8 cellular contexts compared by ENCODE assay signal in genomic region chr11:62664405-62665074, GRCh38. TPM values are rescaled to one million over a fixed set of nuclear protein-coding genes. Genes with fewer than 3 reads are reported as not detected.
DNase-seq lines count a peak whose midpoint lies in the region; ATAC-seq, FAIRE-seq and TF ChIP-seq lines count a peak whose summit lies in the region.

No MANE protein-coding gene starts in this region.

- no peak for TF ChIP-seq POLR2A in K562 (conservative IDR thresholded peaks at IDR 0.05)

- H2AFZ ChIP-seq in K562 (ENCODE audit: low read depth, low read length): peak overlapping the region; percentile 77

- no peak for TF ChIP-seq EP300 in K562 (IDR thresholded peaks at IDR 0.05; ENCODE audit: low read length)

- TF ChIP-seq RAD21 in K562 (CRISPR knock-in tag; conservative IDR thresholded peaks at IDR 0.05 in 1 of 2, IDR thresholded peaks at IDR 0.05 in 1 of 2): no peak

- H3K9me3 ChIP-seq in DOHH2 (ENCODE audit: control insufficient read depth, insufficient read depth, low read length) (no peaks in the 10 kb centered on the region), K562 (replicated peaks; ENCODE audit: control insufficient read depth, insufficient read depth, low read depth, low read length) (no peaks in the 10 kb centered on the region)

- H3K27me3 ChIP-seq in DOHH2 (ENCODE audit: control insufficient read depth, low read length): no peaks in the 10 kb centered on the region
- H3K27me3 ChIP-seq in K562 (ENCODE audit: control insufficient read depth in 2 of 2, insufficient read depth in 2 of 2, low read length in 2 of 2): no peaks in the 10 kb centered on the region

- FAIRE-seq in K562 (lab: Jason Lieb, UNC): no peak

- H3K9me1 ChIP-seq in K562 (ENCODE audit: control insufficient read depth, insufficient read depth, low read length): no peaks in the 10 kb centered on the region

- no peaks in the 10 kb centered on the region for H3K9me2 ChIP-seq in DOHH2 (replicated peaks; ENCODE audit: control insufficient read depth, low read length)

- under 1% methylated on average over 31 of the region's 36 CpGs for WGBS in K562 (ENCODE audit: insufficient coverage, low coverage, missing lambda C conversion rate)

- H3K4me2 ChIP-seq in DOHH2 (ENCODE audit: low read length): peak overlapping the region; percentile 99
- peak overlapping the region; percentile 97 for H3K4me2 ChIP-seq in K562 (ENCODE audit: insufficient read depth, low read length)

- H3K4me1 ChIP-seq in DOHH2 (ENCODE audit: control insufficient read depth, low read length): peaks cover 36% of the 10 kb centered on the region
- peaks cover 15 to 39% of the 10 kb centered on the region in 2 experiments; a peak in 4 of 5 replicates for H3K4me1 ChIP-seq in K562 (replicated peaks in 1 of 2; ENCODE audit: control insufficient read depth in 2 of 2, insufficient read depth in 2 of 2, low read length in 2 of 2)

- BruUV-seq in K562 (replicated peaks; lab: Mats Ljungman, UMichigan): TSS peak; percentile 62

- in situ Hi-C loops in K562 (cut with MboI): no loop called here

- TF ChIP-seq CTCF in DOHH2 (IDR thresholded peaks at IDR 0.05; ENCODE audit: low read depth, low read length, poor library complexity, severe bottlenecking): no peak
- no peak for TF ChIP-seq CTCF in K562 (IDR thresholded peaks at IDR 0.05 in 2 of 3, conservative IDR thresholded peaks at IDR 0.05 in 1 of 3; ENCODE audit: insufficient read depth in 2 of 3, low read depth in 1 of 3, low read length in 3 of 3)

- peaks cover 64% of the 10 kb centered on the region for H3K36me3 ChIP-seq in DOHH2 (ENCODE audit: control insufficient read depth, low read length)
- peaks cover 48% of the 10 kb centered on the region for H3K36me3 ChIP-seq in K562 (ENCODE audit: control insufficient read depth, insufficient read depth, low read length)

- peak overlapping the region; percentile 98 for H3K4me3 ChIP-seq in DOHH2 (ENCODE audit: low read length)
- H3K4me3 ChIP-seq in K562: peak overlapping the region; percentile 73

- DNase-seq in HuH-7 (ENCODE audit: low spot score): peak; percentile 58
- peak; percentile 52 for DNase-seq in RPMI7951 (ENCODE audit: low read depth)
- DNase-seq in K562 (ENCODE audit: extremely low read depth in 1 of 4, low spot score in 3 of 4): peak in 3 of 4 experiments; percentile 12 to 67 (median 53)
- peak; percentile 35 for DNase-seq in inferior parietal cortex (ENCODE audit: extremely low spot score)
- DNase-seq in stimulated activated CD4-positive, alpha-beta T cell treated with anti-CD3 and anti-CD28 coated beads, Interleukin-1b, Interleukin-23, amount 100 ng/mL, for 48 hours: peak; percentile 63
- no peak for DNase-seq in medulla oblongata (ENCODE audit: extremely low spot score)

- H3K79me2 ChIP-seq in DOHH2 (ENCODE audit: control insufficient read depth, low read length) (peaks cover 61% of the 10 kb centered on the region), K562 (ENCODE audit: control insufficient read depth, insufficient read depth, low read length) (peaks cover 69% of the 10 kb centered on the region)

- CTCF ChIA-PET in K562 (lab: Yijun Ruan, JAX; ENCODE audit: low intra/inter-chr PET ratio): no interaction called here

- ATAC-seq in GM21515 (IDR thresholded peaks at IDR 0.05; ENCODE audit: unreplicated experiment) (peak; percentile 27), K562 (peak; percentile 44)

- intact Hi-C loops in K562 (cut with micrococcal nuclease): loop anchor here (2.0 to 5.0 kb wide), 2 partner anchors 18 to 178 kb away; partner anchors contain the start of gene GANAB

- peak overlapping the region; percentile 85 to 100 for H3K9ac ChIP-seq in K562 (ENCODE audit: insufficient read depth in 1 of 2, low read depth in 2 of 2, low read length in 2 of 2)

- H3K27ac ChIP-seq in DOHH2 (ENCODE audit: low read depth, low read length) (peak overlapping the region; percentile 92), K562 (ENCODE audit: extremely low read depth, low read depth, low read length) (peak overlapping the region; percentile 80)

- H3F3A ChIP-seq in DOHH2 (ENCODE audit: control insufficient read depth, insufficient read depth): peaks cover 42% of the 10 kb centered on the region

- peaks cover 12% of the 10 kb centered on the region for H4K20me1 ChIP-seq in DOHH2 (ENCODE audit: control insufficient read depth, insufficient read depth, low read depth, low read length)
- H4K20me1 ChIP-seq in K562 (replicated peaks; ENCODE audit: control insufficient read depth, insufficient read depth, low read length): peaks cover 7% of the 10 kb centered on the region; the same call in 1 of the 2 replicates

- POLR2A ChIA-PET in K562 (lab: Yijun Ruan, JAX): interaction anchor here (0.6 to 8.8 kb wide), 57 partner anchors 8 to 1041 kb away, joined by 3 to 161 read pairs (median 5); partner anchors contain the start of genes B3GAT3, EEF1G, EML3 and GANAB

RNA-seq across cellular contexts. Expression of gene C11orf98, which starts 0.5 kb away (rescaled TPM):
- total RNA-seq in RPMI7951 (2014; rRNA removed; shearing (Covaris generic)): 69.0 and 73.3 TPM in 2 replicates
- 15.3 and 32.6 TPM in 2 replicates for total RNA-seq in K562 (2011; cell fraction: chromatin; rRNA removed; ENCODE audit: low replicate concordance)
- total RNA-seq in K562 (2011; cell fraction: nucleolus; rRNA removed): 31.2 and 41.0 TPM in 2 replicates
- 15.9 and 27.1 TPM in 2 replicates for total RNA-seq in K562 (2011; cell fraction: nucleoplasm; rRNA removed)
- total RNA-seq in K562 (2014; rRNA removed) (289 and 491 TPM in 2 replicates), K562 (2014; rRNA removed; fragmentation: Illumina TruSeq; extraction: Trizol) (169 and 190 TPM in 2 replicates), K562 (2015; rRNA removed; fragmentation: Illumina TruSeq; extraction: Trizol) (254 and 259 TPM in 2 replicates), K562 (2021) (161 and 164 TPM in 2 replicates)
- polyA plus RNA-seq in K562 (2011; rRNA removed) (88.4 and 103 TPM in 2 replicates), K562 (2014; fragmentation: Illumina TruSeq; extraction: Trizol) (343 and 352 TPM in 2 replicates), K562 (2014; fragmentation: Nextera tagmentation; extraction: Ambion mirVana) (100 to 1,000 TPM; 164 to 246 TPM), K562 (2014; rRNA removed) (218 and 238 TPM in 2 replicates)
- 60.0 and 87.2 TPM in 2 replicates for polyA plus RNA-seq in K562 (2011; cell fraction: cytosol; rRNA removed)
- polyA plus RNA-seq in K562 (2011; cell fraction: nucleus; rRNA removed): 75.2 and 83.9 TPM in 2 replicates
- polyA plus RNA-seq in K562 (2012): 120 and 199 TPM in 2 replicates
- polyA minus RNA-seq in K562 (2011; rRNA and poly(A)+ RNA removed): 8.4 and 9.6 TPM in 2 replicates
- 13.8 and 21.9 TPM in 2 replicates for polyA minus RNA-seq in K562 (2011; cell fraction: cytosol; rRNA and poly(A)+ RNA removed)
- polyA minus RNA-seq in K562 (2011; cell fraction: nucleus; rRNA and poly(A)+ RNA removed): 12.3 and 17.0 TPM in 2 replicates

RNA-seq across cellular contexts. Expression of gene CSKMT, which starts 0.6 kb away (rescaled TPM):
- 3.8 and 5.6 TPM in 2 replicates for total RNA-seq in RPMI7951 (2014; rRNA removed; shearing (Covaris generic))
- total RNA-seq in K562 (2011; cell fraction: chromatin; rRNA removed; ENCODE audit: low replicate concordance): 29.6 and 84.4 TPM in 2 replicates
- total RNA-seq in K562 (2011; cell fraction: nucleolus; rRNA removed): 164 and 176 TPM in 2 replicates
- total RNA-seq in K562 (2011; cell fraction: nucleoplasm; rRNA removed): 111 and 137 TPM in 2 replicates
- total RNA-seq in K562 (2014; rRNA removed) (21.5 and 36.5 TPM in 2 replicates), K562 (2014; rRNA removed; fragmentation: Illumina TruSeq; extraction: Trizol) (31.8 and 72.8 TPM in 2 replicates), K562 (2015; rRNA removed; fragmentation: Illumina TruSeq; extraction: Trizol) (105 and 108 TPM in 2 replicates), K562 (2021) (65.1 and 65.2 TPM in 2 replicates)
- polyA plus RNA-seq in K562 (2011; rRNA removed) (10.3 and 13.6 TPM in 2 replicates), K562 (2014; fragmentation: Illumina TruSeq; extraction: Trizol) (12.7 and 15.3 TPM in 2 replicates), K562 (2014; fragmentation: Nextera tagmentation; extraction: Ambion mirVana) (10 to 100 TPM; 26.4 to 31.8 TPM), K562 (2014; rRNA removed) (27.2 and 34.1 TPM in 2 replicates)
- 25.7 and 34.0 TPM in 2 replicates for polyA plus RNA-seq in K562 (2011; cell fraction: cytosol; rRNA removed)
- polyA plus RNA-seq in K562 (2011; cell fraction: nucleus; rRNA removed): 37.0 and 50.1 TPM in 2 replicates
- polyA plus RNA-seq in K562 (2012): 16.8 and 35.5 TPM in 2 replicates
- 14.7 and 14.8 TPM in 2 replicates for polyA minus RNA-seq in K562 (2011; rRNA and poly(A)+ RNA removed)
- 43.4 and 96.5 TPM in 2 replicates for polyA minus RNA-seq in K562 (2011; cell fraction: cytosol; rRNA and poly(A)+ RNA removed)
- polyA minus RNA-seq in K562 (2011; cell fraction: nucleus; rRNA and poly(A)+ RNA removed): 110 and 160 TPM in 2 replicates

RNA-seq across cellular contexts. Expression of gene UQCC3, which starts 6.9 kb away (rescaled TPM):
- total RNA-seq in RPMI7951 (2014; rRNA removed; shearing (Covaris generic)): 19.6 and 26.6 TPM in 2 replicates
- 7.4 and 13.2 TPM in 2 replicates for total RNA-seq in K562 (2011; cell fraction: chromatin; rRNA removed; ENCODE audit: low replicate concordance)
- 25.3 and 26.8 TPM in 2 replicates for total RNA-seq in K562 (2011; cell fraction: nucleolus; rRNA removed)
- 18.3 and 21.1 TPM in 2 replicates for total RNA-seq in K562 (2011; cell fraction: nucleoplasm; rRNA removed)
- total RNA-seq in K562 (2014; rRNA removed) (44.3 and 57.3 TPM in 2 replicates), K562 (2014; rRNA removed; fragmentation: Illumina TruSeq; extraction: Trizol) (2.4 and 3.9 TPM in 2 replicates), K562 (2015; rRNA removed; fragmentation: Illumina TruSeq; extraction: Trizol) (13.4 and 14.3 TPM in 2 replicates), K562 (2021) (21.8 and 23.0 TPM in 2 replicates)
- polyA plus RNA-seq in K562 (2011; rRNA removed) (8.0 and 10.6 TPM in 2 replicates), K562 (2014; fragmentation: Illumina TruSeq; extraction: Trizol) (3.3 and 8.5 TPM in 2 replicates), K562 (2014; fragmentation: Nextera tagmentation; extraction: Ambion mirVana) (1 to 10 TPM; 4.8 to 7.6 TPM), K562 (2014; rRNA removed) (31.3 and 42.7 TPM in 2 replicates)
- polyA plus RNA-seq in K562 (2011; cell fraction: cytosol; rRNA removed): 15.6 and 23.7 TPM in 2 replicates
- 9.2 and 10.1 TPM in 2 replicates for polyA plus RNA-seq in K562 (2011; cell fraction: nucleus; rRNA removed)
- 16.8 and 18.4 TPM in 2 replicates for polyA plus RNA-seq in K562 (2012)
- polyA minus RNA-seq in K562 (2011; rRNA and poly(A)+ RNA removed): 3.4 and 3.8 TPM in 2 replicates
- 5.2 and 6.6 TPM in 2 replicates for polyA minus RNA-seq in K562 (2011; cell fraction: cytosol; rRNA and poly(A)+ RNA removed)
- polyA minus RNA-seq in K562 (2011; cell fraction: nucleus; rRNA and poly(A)+ RNA removed): 5.5 and 8.6 TPM in 2 replicates

RNA-seq across cellular contexts. Expression of gene LBHD1, which starts 7.5 kb away (rescaled TPM):
- 4.6 and 6.1 TPM in 2 replicates for total RNA-seq in RPMI7951 (2014; rRNA removed; shearing (Covaris generic))
- 126 and 176 TPM in 2 replicates for total RNA-seq in K562 (2011; cell fraction: chromatin; rRNA removed; ENCODE audit: low replicate concordance)
- total RNA-seq in K562 (2011; cell fraction: nucleolus; rRNA removed): 100 and 114 TPM in 2 replicates
- 124 and 129 TPM in 2 replicates for total RNA-seq in K562 (2011; cell fraction: nucleoplasm; rRNA removed)
- total RNA-seq in K562 (2014; rRNA removed): 10.0 and 11.3 TPM in 2 replicates
- 12.5 and 13.4 TPM in 2 replicates for total RNA-seq in K562 (2014; rRNA removed; fragmentation: Illumina TruSeq; extraction: Trizol)
- total RNA-seq in K562 (2015; rRNA removed; fragmentation: Illumina TruSeq; extraction: Trizol): 9.7 and 10.8 TPM in 2 replicates
- 16.8 and 20.5 TPM in 2 replicates for total RNA-seq in K562 (2021)
- polyA plus RNA-seq in K562 (2011; rRNA removed): 28.0 and 45.4 TPM in 2 replicates
- 13.2 and 31.7 TPM in 2 replicates for polyA plus RNA-seq in K562 (2011; cell fraction: cytosol; rRNA removed)
- polyA plus RNA-seq in K562 (2011; cell fraction: nucleus; rRNA removed): 119 and 158 TPM in 2 replicates
- polyA plus RNA-seq in K562 (2012): 10.6 and 14.7 TPM in 2 replicates
- polyA plus RNA-seq in K562 (2014; fragmentation: Illumina TruSeq; extraction: Trizol): 14.8 and 16.0 TPM in 2 replicates
- polyA plus RNA-seq in K562 (2014; fragmentation: Nextera tagmentation; extraction: Ambion mirVana): 1 to 10 TPM; 2.6 to 6.9 TPM
- polyA plus RNA-seq in K562 (2014; rRNA removed): 15.3 and 17.1 TPM in 2 replicates
- 18.9 and 27.0 TPM in 2 replicates for polyA minus RNA-seq in K562 (2011; rRNA and poly(A)+ RNA removed)
- 14.9 and 20.0 TPM in 2 replicates for polyA minus RNA-seq in K562 (2011; cell fraction: cytosol; rRNA and poly(A)+ RNA removed)
- 31.8 and 56.5 TPM in 2 replicates for polyA minus RNA-seq in K562 (2011; cell fraction: nucleus; rRNA and poly(A)+ RNA removed)

RNA-seq across cellular contexts. Expression of gene INTS5, which starts 11.4 kb away (rescaled TPM):
- 10.7 and 14.8 TPM in 2 replicates for total RNA-seq in RPMI7951 (2014; rRNA removed; shearing (Covaris generic))
- total RNA-seq in K562 (2011; cell fraction: chromatin; rRNA removed; ENCODE audit: low replicate concordance): 14.4 and 55.1 TPM in 2 replicates
- 52.6 and 56.5 TPM in 2 replicates for total RNA-seq in K562 (2011; cell fraction: nucleolus; rRNA removed)
- 23.7 and 27.6 TPM in 2 replicates for total RNA-seq in K562 (2011; cell fraction: nucleoplasm; rRNA removed)
- total RNA-seq in K562 (2014; rRNA removed) (16.8 and 22.9 TPM in 2 replicates), K562 (2014; rRNA removed; fragmentation: Illumina TruSeq; extraction: Trizol) (6.5 and 8.5 TPM in 2 replicates), K562 (2015; rRNA removed; fragmentation: Illumina TruSeq; extraction: Trizol) (9.4 and 9.9 TPM in 2 replicates), K562 (2021) (35.0 and 38.3 TPM in 2 replicates)
- polyA plus RNA-seq in K562 (2011; rRNA removed) (8.3 and 14.3 TPM in 2 replicates), K562 (2014; fragmentation: Illumina TruSeq; extraction: Trizol) (15.2 and 21.5 TPM in 2 replicates), K562 (2014; fragmentation: Nextera tagmentation; extraction: Ambion mirVana) (under 1 TPM; 0.52 to 0.73 TPM), K562 (2014; rRNA removed) (13.8 and 14.0 TPM in 2 replicates)
- 9.5 and 19.9 TPM in 2 replicates for polyA plus RNA-seq in K562 (2011; cell fraction: cytosol; rRNA removed)
- polyA plus RNA-seq in K562 (2011; cell fraction: nucleus; rRNA removed): 13.6 and 18.1 TPM in 2 replicates
- polyA plus RNA-seq in K562 (2012): 18.8 and 20.1 TPM in 2 replicates
- 18.0 and 18.7 TPM in 2 replicates for polyA minus RNA-seq in K562 (2011; rRNA and poly(A)+ RNA removed)
- polyA minus RNA-seq in K562 (2011; cell fraction: cytosol; rRNA and poly(A)+ RNA removed): 15.7 and 19.6 TPM in 2 replicates
- polyA minus RNA-seq in K562 (2011; cell fraction: nucleus; rRNA and poly(A)+ RNA removed): 33.7 and 44.4 TPM in 2 replicates
